Comparison of ENCODE assay signal across 9 cellular contexts in the genomic region with DNA sequence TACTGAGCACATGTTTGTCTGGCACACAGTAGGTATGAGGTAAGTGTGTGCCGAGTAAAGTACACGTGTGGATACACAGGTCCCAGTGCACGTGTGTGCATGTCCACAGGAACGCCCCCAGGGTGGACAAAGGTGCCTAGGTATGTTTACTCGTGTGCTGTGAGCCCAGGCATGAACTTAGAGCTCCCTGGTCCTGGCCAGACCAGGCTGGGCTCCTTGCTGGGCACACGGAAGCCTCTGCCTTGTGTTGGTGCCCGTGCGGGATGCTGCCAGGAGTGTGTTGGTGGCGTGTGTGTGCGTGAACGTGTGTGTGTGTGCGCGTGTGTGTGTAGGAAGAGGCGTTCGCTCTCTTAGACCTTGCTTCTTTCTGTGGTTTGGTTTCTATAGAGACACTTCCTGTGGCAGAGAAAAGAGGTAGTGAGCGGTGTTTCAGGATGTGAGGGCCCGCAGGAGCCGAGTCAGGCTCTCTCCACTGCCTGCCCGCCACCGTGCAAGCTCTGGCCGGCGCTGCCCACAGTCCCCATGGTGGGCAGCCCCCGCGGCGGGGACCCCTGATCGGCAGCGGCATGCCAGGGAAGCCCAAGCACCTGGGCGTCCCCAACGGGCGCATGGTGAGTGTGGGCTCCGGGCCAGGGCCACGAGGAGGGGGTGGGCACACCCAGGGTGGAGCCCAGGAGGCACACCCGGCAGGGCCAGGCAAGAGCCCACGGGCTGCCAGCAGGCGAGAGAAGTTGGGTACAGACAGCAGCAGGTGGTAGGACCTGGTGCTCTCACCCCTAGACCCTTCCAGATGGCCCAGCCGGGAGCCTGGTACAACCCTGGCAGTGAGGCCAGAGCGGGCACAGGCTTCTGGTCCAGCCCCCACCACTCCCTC. TPM values are rescaled to one million over a fixed set of nuclear protein-coding genes. Genes with fewer than 3 reads are reported as not detected.
DNase-seq lines count a peak whose midpoint lies in the region; ATAC-seq and TF ChIP-seq lines count a peak whose summit lies in the region.
"Had no signal": no experiment of that assay in that cellular context is flagged by ENCODE, and none has a peak within 500 bp of the region (broad histone marks: within the 10 kb centered on the region; RNA-seq: fewer than 3 reads in every experiment).

A gene with protein sequence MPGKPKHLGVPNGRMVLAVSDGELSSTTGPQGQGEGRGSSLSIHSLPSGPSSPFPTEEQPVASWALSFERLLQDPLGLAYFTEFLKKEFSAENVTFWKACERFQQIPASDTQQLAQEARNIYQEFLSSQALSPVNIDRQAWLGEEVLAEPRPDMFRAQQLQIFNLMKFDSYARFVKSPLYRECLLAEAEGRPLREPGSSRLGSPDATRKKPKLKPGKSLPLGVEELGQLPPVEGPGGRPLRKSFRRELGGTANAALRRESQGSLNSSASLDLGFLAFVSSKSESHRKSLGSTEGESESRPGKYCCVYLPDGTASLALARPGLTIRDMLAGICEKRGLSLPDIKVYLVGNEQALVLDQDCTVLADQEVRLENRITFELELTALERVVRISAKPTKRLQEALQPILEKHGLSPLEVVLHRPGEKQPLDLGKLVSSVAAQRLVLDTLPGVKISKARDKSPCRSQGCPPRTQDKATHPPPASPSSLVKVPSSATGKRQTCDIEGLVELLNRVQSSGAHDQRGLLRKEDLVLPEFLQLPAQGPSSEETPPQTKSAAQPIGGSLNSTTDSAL (plus strand): TSS at position 466 of the 874 bp plus-strand sequence. CDS start 101 bp downstream, at position 567.

- no peaks in the 10 kb centered on the region for H3K27me3 ChIP-seq in CD8-positive, alpha-beta T cell (ENCODE audit: insufficient read depth, low read length)
- H3K27me3 ChIP-seq in mesendoderm (ENCODE audit: insufficient read depth, low read length, poor library complexity): no peaks in the 10 kb centered on the region

- H2AK5ac ChIP-seq in mesendoderm (ENCODE audit: low read length): no peak within 1 kb of the TSS

- H3K79me2 ChIP-seq in mesendoderm (ENCODE audit: control insufficient read depth, insufficient read depth, low read length): no peaks in the 10 kb centered on the region

- H3K23ac ChIP-seq in mesendoderm (ENCODE audit: low read length): no peak within 1 kb of the TSS

- peaks cover 77% of the 10 kb centered on the region for H3K4me1 Mint-ChIP-seq in CD8-positive, alpha-beta T cell (ENCODE audit: low read depth)
- peaks cover 1% of the 10 kb centered on the region for H3K4me1 Mint-ChIP-seq in glutamatergic neuron (ENCODE audit: low read depth, unreplicated experiment)

- no peaks in the 10 kb centered on the region for H3K36me3 ChIP-seq in CD8-positive, alpha-beta T cell (ENCODE audit: insufficient read depth, low read length)
- H3K36me3 ChIP-seq in mesendoderm (ENCODE audit: control insufficient read depth, insufficient read depth, low read length): no peaks in the 10 kb centered on the region

- H3K79me1 ChIP-seq in mesendoderm (ENCODE audit: low read length): no peaks in the 10 kb centered on the region

- peaks cover 23% of the 10 kb centered on the region for H3K36me3 Mint-ChIP-seq in CD8-positive, alpha-beta T cell
- H3K36me3 Mint-ChIP-seq in glutamatergic neuron (ENCODE audit: unreplicated experiment): no peaks in the 10 kb centered on the region

- intact Hi-C loops in CD8-positive, alpha-beta T cell (cut with DNase I, micrococcal nuclease): loop anchor here (1.0 to 10.0 kb wide), 6 partner anchors 15 to 1853 kb away; a partner anchor contains a TSS

- no peak within 1 kb of the TSS for H3K9ac ChIP-seq in mesendoderm (ENCODE audit: low read length)

- H3K4me2 ChIP-seq in mesendoderm (ENCODE audit: low read length): no peak within 1 kb of the TSS

- CTCF ChIA-PET in CD8-positive, alpha-beta T cell (lab: Charles Lee): interaction anchor here (0.7 to 4.8 kb wide), 6 partner anchors 9 to 48 kb away, joined by 3 to 26 read pairs (median 4); no protein-coding TSS in a partner anchor

- peak; percentile 87 for ATAC-seq in CD8-positive, alpha-beta T cell
- ATAC-seq in GM19328 (IDR thresholded peaks at IDR 0.05; ENCODE audit: unreplicated experiment): peak; percentile 91
- ATAC-seq in HG03432 (IDR thresholded peaks at IDR 0.05; ENCODE audit: unreplicated experiment): peak; percentile 90
- ATAC-seq: HCT116 had no signal

- no peaks in the 10 kb centered on the region for H3K9me3 ChIP-seq in CD8-positive, alpha-beta T cell (ENCODE audit: low read length)

- no CpG with 5 or more reads among the region's 37 CpGs for WGBS in mesendoderm (ENCODE audit: extremely low coverage, insufficient coverage, low lambda C conversion rate)

- H2BK120ac ChIP-seq in mesendoderm (ENCODE audit: low read depth, low read length): no peak within 1 kb of the TSS

- no peak for TF ChIP-seq CTCF in CD8-positive, alpha-beta T cell (IDR thresholded peaks at IDR 0.05)
- TF ChIP-seq CTCF in glutamatergic neuron (IDR thresholded peaks at IDR 0.05; ENCODE audit: partially characterized antibody, unreplicated experiment): no peak

- H3K56ac ChIP-seq in mesendoderm (ENCODE audit: low read length): no peak within 1 kb of the TSS

- peak within 1 kb of the TSS; percentile 67 for H3K27ac ChIP-seq in CD8-positive, alpha-beta T cell (ENCODE audit: low read depth, low read length)
- peak within 1 kb of the TSS in 20 of 21 experiments; percentile 36 to 97 (median 81) for H3K27ac ChIP-seq in skin epidermis
- H3K27ac ChIP-seq in mesendoderm (ENCODE audit: low read depth, low read length): no peak within 1 kb of the TSS

- H3K9me3 Mint-ChIP-seq in CD8-positive, alpha-beta T cell: no peaks in the 10 kb centered on the region
- peaks cover 4% of the 10 kb centered on the region for H3K9me3 Mint-ChIP-seq in glutamatergic neuron (ENCODE audit: unreplicated experiment)

- peaks cover 67% of the 10 kb centered on the region for H3K4me1 ChIP-seq in CD8-positive, alpha-beta T cell (ENCODE audit: insufficient read depth, low read length)
- no peaks in the 10 kb centered on the region for H3K4me1 ChIP-seq in mesendoderm (ENCODE audit: control insufficient read depth, low read depth, low read length)

- peak within 1 kb of the TSS; percentile 94 for H3K27ac Mint-ChIP-seq in CD8-positive, alpha-beta T cell
- peak within 1 kb of the TSS; percentile 50 for H3K27ac Mint-ChIP-seq in glutamatergic neuron (ENCODE audit: unreplicated experiment)

- peak within 1 kb of the TSS; percentile 84 for H3K4me3 Mint-ChIP-seq in CD8-positive, alpha-beta T cell
- no peak within 1 kb of the TSS for H3K4me3 Mint-ChIP-seq in glutamatergic neuron (ENCODE audit: unreplicated experiment)

- POLR2A ChIA-PET in CD8-positive, alpha-beta T cell (lab: Charles Lee): interaction anchor here (1.3 to 4.1 kb wide), 4 partner anchors 15 to 100 kb away, joined by 3 to 24 read pairs (median 4); no protein-coding TSS in a partner anchor

- no peak within 1 kb of the TSS for H3K4ac ChIP-seq in mesendoderm (ENCODE audit: low read depth, low read length)

- no peak within 1 kb of the TSS for H2BK5ac ChIP-seq in mesendoderm (ENCODE audit: low read length)

- no peak within 1 kb of the TSS for H2BK15ac ChIP-seq in mesendoderm (replicated peaks; ENCODE audit: low read depth)

- no peak within 1 kb of the TSS for H4K8ac ChIP-seq in mesendoderm (ENCODE audit: low read depth, low read length)

- DNase-seq in CD8-positive, alpha-beta T cell: peak; percentile 36 to 84 (median 65)
- DNase-seq in RPMI7951 (ENCODE audit: low read depth) (peak; percentile 78), glutamatergic neuron (no peak), mesendoderm (no peak)
- peak; percentile 42 to 59 for DNase-seq in activated T-helper 1 cell treated with anti-CD3 and anti-CD28 coated beads, Interleukin-2, amount 50 U/mL, for 16 hours (ENCODE audit: low read depth in 1 of 2, low spot score in 1 of 2)

- H3K27me3 Mint-ChIP-seq in CD8-positive, alpha-beta T cell (ENCODE audit: low read depth): no peaks in the 10 kb centered on the region
- peaks cover 2% of the 10 kb centered on the region for H3K27me3 Mint-ChIP-seq in glutamatergic neuron (ENCODE audit: unreplicated experiment)

- H4K5ac ChIP-seq in mesendoderm (ENCODE audit: low read length): no peak within 1 kb of the TSS

- peak within 1 kb of the TSS; percentile 90 for H3K4me3 ChIP-seq in CD8-positive, alpha-beta T cell (ENCODE audit: low read depth, low read length)
- H3K4me3 ChIP-seq in skin epidermis (peak within 1 kb of the TSS; percentile 39 to 55 (median 43)), mesendoderm (ENCODE audit: low read length) (no peak within 1 kb of the TSS)

- H3K18ac ChIP-seq in mesendoderm (ENCODE audit: low read length): no peak within 1 kb of the TSS

RNA-seq across cellular contexts. Expression of the gene that starts here (rescaled TPM):
- total RNA-seq in CD8-positive, alpha-beta T cell: 10 to 100 TPM; 22.7 to 23.5 TPM
- total RNA-seq in RPMI7951 (2014; rRNA removed; shearing (Covaris generic)): 4.6 and 10.2 TPM in 2 replicates
- 15.9 TPM for total RNA-seq in glutamatergic neuron (ENCODE audit: unreplicated experiment)
- polyA plus RNA-seq in mesendoderm (2013, experiment 1 of 2): 8.6 TPM
- 8.8 TPM for polyA plus RNA-seq in mesendoderm (2013, experiment 2 of 2)

Comparison
In these comparisons a context has a peak if more than half of its experiments do, and no peak if none do; other contexts are left out.
1. DNase-seq: peak in CD8-positive, alpha-beta T cell (7 of 7), RPMI7951 (single experiment) and activated T-helper 1 cell treated with anti-CD3 and anti-CD28 coated beads, Interleukin-2, amount 50 U/mL, for 16 hours (2 of 2); none in glutamatergic neuron (single experiment) and mesendoderm (single experiment).
2. Peak in every context shown above with its lines, with median percentiles within 50 percentile points of each other: ATAC-seq.